In the genomic region with DNA sequence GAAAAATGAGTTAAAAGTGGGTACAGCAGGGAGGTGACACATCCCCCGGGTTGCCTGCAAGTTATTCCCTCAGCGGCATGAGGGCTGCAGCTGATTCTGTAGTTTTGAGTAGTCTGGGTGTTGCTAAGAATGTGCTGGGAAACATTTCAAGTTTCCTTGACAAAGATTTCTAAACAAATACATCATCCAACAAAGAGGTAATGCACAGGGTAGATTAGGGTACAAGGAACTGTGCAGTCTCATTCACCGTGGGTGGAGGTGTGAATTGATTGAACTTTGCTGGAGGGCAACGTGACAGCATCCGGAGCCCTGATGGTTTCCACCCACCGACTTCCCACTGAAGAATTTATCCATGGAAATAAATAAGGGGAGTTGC, we compare ENCODE assay signal across 16 cellular contexts. TPM values are rescaled to one million over a fixed set of nuclear protein-coding genes. Genes with fewer than 3 reads are reported as not detected.
A peak's percentile ranks its signal among the peaks of the same experiment; 100 is the strongest.
DNase-seq lines count a peak whose midpoint lies in the region; ATAC-seq and TF ChIP-seq lines count a peak whose summit lies in the region.
"Had no signal": no experiment of that assay in that cellular context is flagged by ENCODE, and none has a peak within 500 bp of the region (broad histone marks: within the 10 kb centered on the region; RNA-seq: fewer than 3 reads in every experiment).

No MANE protein-coding gene starts in this region.

- H3K4me1 ChIP-seq in esophagus muscularis mucosa (peaks cover 6 to 57% (median 43%) of the 10 kb centered on the region in 4 donors), sigmoid colon (peaks cover 0 to 19% (median 0%) of the 10 kb centered on the region in 4 donors)

- H3K4me3 Mint-ChIP-seq in activated T-cell treated with anti-CD3 and anti-CD28 coated beads, Interleukin-2, amount 50 U/mL, for 24 hours, result no peak overlapping the region
- H3K4me3 Mint-ChIP-seq: activated naive CD4-positive, alpha-beta T cell treated with anti-CD3 and anti-CD28 coated beads, Interleukin-2, amount 50 U/mL, for 24 hours; type B pancreatic cell had no signal

- peaks cover 55% of the 10 kb centered on the region for H3K4me1 Mint-ChIP-seq in activated T-cell treated with anti-CD3 and anti-CD28 coated beads, Interleukin-2, amount 50 U/mL, for 24 hours (ENCODE audit: low read depth)

- WGBS in esophagus muscularis mucosa, result 30% methylated on average over 5 of the region's 6 CpGs
- WGBS in sigmoid colon, 2 donors, result 71 to 74% methylated on average over 6 of the region's 6 CpGs

- TF ChIP-seq POLR2A in esophagus muscularis mucosa (IDR thresholded peaks at IDR 0.05; ENCODE audit: low read depth) (no peak), sigmoid colon (IDR thresholded peaks at IDR 0.05) (no peak)

- TF ChIP-seq CTCF in esophagus muscularis mucosa (IDR thresholded peaks at IDR 0.05) (no peak), sigmoid colon (IDR thresholded peaks at IDR 0.05) (no peak)

- no peaks in the 10 kb centered on the region for H3K27me3 ChIP-seq in esophagus muscularis mucosa
- H3K27me3 ChIP-seq in sigmoid colon, result no peaks in the 10 kb centered on the region

- H3K9me3 ChIP-seq in esophagus muscularis mucosa (no peaks in the 10 kb centered on the region), sigmoid colon (no peaks in the 10 kb centered on the region)
- H3K9me3 ChIP-seq: mucosa of descending colon had no signal

- no peak overlapping the region for H3K4me3 ChIP-seq in esophagus muscularis mucosa
- H3K4me3 ChIP-seq in sigmoid colon, result no peak overlapping the region
- H3K4me3 ChIP-seq: mucosa of descending colon had no signal

- peak overlapping the region; percentile 48 for H3K27ac Mint-ChIP-seq in activated T-cell treated with anti-CD3 and anti-CD28 coated beads, Interleukin-2, amount 50 U/mL, for 24 hours
- H3K27ac Mint-ChIP-seq: activated naive CD4-positive, alpha-beta T cell treated with anti-CD3 and anti-CD28 coated beads, Interleukin-2, amount 50 U/mL, for 24 hours; type B pancreatic cell had no signal

- DNase-seq in activated T-cell treated with anti-CD3 and anti-CD28 coated beads, Interleukin-2, amount 50 U/mL, for 24 hours, result peak; percentile 25
- no peak for DNase-seq in activated T-cell treated with anti-CD3 and anti-CD28 coated beads for 4 hours
- peak; percentile 74 for DNase-seq in NCI-H226
- DNase-seq in esophagus muscularis mucosa (ENCODE audit: extremely low spot score), result no peak
- DNase-seq in sigmoid colon, result peak; percentile 20
- no peak for DNase-seq in HUDEP-2 (lab: John Stamatoyannopoulos, UW; ENCODE audit: unreplicated experiment in 76 of 76)
- no peak for DNase-seq in glomerular visceral epithelial cell (ENCODE audit: extremely low spot score)
- DNase-seq: AML-193, mucosa of descending colon, NCI-H1417, retina, SIG-M5 had no signal

- H3K27ac ChIP-seq in esophagus muscularis mucosa (replicated peaks in 1 of 4), result peak overlapping the region; percentile 20 to 59 (median 51)
- H3K27ac ChIP-seq in sigmoid colon, result peak overlapping the region in 1 of 4 donors; percentile 66

- TF ChIP-seq EP300 in esophagus muscularis mucosa (IDR thresholded peaks at IDR 0.05) (no peak), sigmoid colon (IDR thresholded peaks at IDR 0.05) (no peak)

- no peaks in the 10 kb centered on the region for H3K27me3 Mint-ChIP-seq in activated T-cell treated with anti-CD3 and anti-CD28 coated beads, Interleukin-2, amount 50 U/mL, for 24 hours
- H3K27me3 Mint-ChIP-seq: activated naive CD4-positive, alpha-beta T cell treated with anti-CD3 and anti-CD28 coated beads, Interleukin-2, amount 50 U/mL, for 24 hours had no signal

- H3K36me3 ChIP-seq in esophagus muscularis mucosa (no peaks in the 10 kb centered on the region), sigmoid colon (no peaks in the 10 kb centered on the region)

- intact Hi-C loops in esophagus muscularis mucosa (cut with DNase I), result no loop called here
- intact Hi-C loops in sigmoid colon (cut with DNase I), result no loop called here

- H3K9me3 Mint-ChIP-seq in activated T-cell treated with anti-CD3 and anti-CD28 coated beads, Interleukin-2, amount 50 U/mL, for 24 hours, result no peaks in the 10 kb centered on the region
- H3K9me3 Mint-ChIP-seq: activated naive CD4-positive, alpha-beta T cell treated with anti-CD3 and anti-CD28 coated beads, Interleukin-2, amount 50 U/mL, for 24 hours; type B pancreatic cell had no signal

- no peak for ATAC-seq in GM21390 (IDR thresholded peaks at IDR 0.05; ENCODE audit: unreplicated experiment)
- ATAC-seq: mucosa of descending colon had no signal

- no peaks in the 10 kb centered on the region for H3K36me3 Mint-ChIP-seq in activated T-cell treated with anti-CD3 and anti-CD28 coated beads, Interleukin-2, amount 50 U/mL, for 24 hours (ENCODE audit: low read depth)
- H3K36me3 Mint-ChIP-seq: type B pancreatic cell had no signal

RNA-seq across cellular contexts. Expression of a gene that starts 21.8 kb away (rescaled TPM):
- total RNA-seq in esophagus muscularis mucosa (1 to 10 TPM; 3.1 to 8.1 (median 5.4) TPM), sigmoid colon (1 to 10 TPM; 1.2 to 2.9 (median 1.7) TPM)
- polyA plus RNA-seq in sigmoid colon, result 1 to 10 TPM in 1 of 3 donors, under 1 TPM in 2; 0.46 to 2.7 (median 0.60) TPM
- total RNA-seq: HT-29 had no signal

RNA-seq across cellular contexts. Expression of a gene that starts 34.6 kb away (rescaled TPM):
- total RNA-seq in esophagus muscularis mucosa (10 to 100 TPM; 71.0 to 93.3 (median 78.5) TPM), sigmoid colon (10 to 100 TPM; 47.6 to 62.4 (median 57.1) TPM)
- polyA plus RNA-seq in sigmoid colon, result 10 to 100 TPM; 71.5 to 84.6 (median 75.4) TPM

RNA-seq across cellular contexts. Expression of a gene that starts 41.4 kb away (rescaled TPM):
- total RNA-seq in esophagus muscularis mucosa, result 10 to 100 TPM; 16.2 to 22.9 (median 20.7) TPM
- total RNA-seq in sigmoid colon, result 10 to 100 TPM; 14.9 to 24.6 (median 19.5) TPM
- 10 to 100 TPM in 1 of 3 donors, 1 to 10 TPM in 2; 7.2 to 14.4 (median 8.8) TPM for polyA plus RNA-seq in sigmoid colon

RNA-seq across cellular contexts. Expression of a gene that starts 41.9 kb away (rescaled TPM):
- 1 to 10 TPM in 3 of 4 donors, under 1 TPM in 1; 0.66 to 2.1 (median 1.4) TPM for total RNA-seq in esophagus muscularis mucosa
- 1 to 10 TPM; 1.2 to 3.0 (median 1.7) TPM for total RNA-seq in sigmoid colon
- polyA plus RNA-seq in sigmoid colon, result 10 to 100 TPM in 2 of 3 donors, 1 to 10 TPM in 1; 4.8 to 25.1 (median 22.2) TPM

Comparison
In these comparisons a context has a peak if more than half of its experiments do, and no peak if none do; other contexts are left out.
1. DNase-seq: peak in activated T-cell treated with anti-CD3 and anti-CD28 coated beads, Interleukin-2, amount 50 U/mL, for 24 hours (single experiment), NCI-H226 (single experiment) and sigmoid colon (single experiment); none in activated T-cell treated with anti-CD3 and anti-CD28 coated beads for 4 hours (single experiment), esophagus muscularis mucosa (single experiment), HUDEP-2 (0 of 76) and glomerular visceral epithelial cell (single experiment).